Comparison of ENCODE assay signal across 14 cellular contexts in genomic region chr7:130351664-130352015, GRCh38. TPM values are rescaled to one million over a fixed set of nuclear protein-coding genes. Genes with fewer than 3 reads are reported as not detected.
DNase-seq lines count a peak whose midpoint lies in the region; ATAC-seq and TF ChIP-seq lines count a peak whose summit lies in the region.
"Had no signal": no experiment of that assay in that cellular context is flagged by ENCODE, and none has a peak within 500 bp of the region (broad histone marks: within the 10 kb centered on the region; RNA-seq: fewer than 3 reads in every experiment).

No MANE protein-coding gene starts in this region.

- H3K9me3 Mint-ChIP-seq in endodermal cell (no peaks in the 10 kb centered on the region), neural progenitor cell (peaks cover 2% of the 10 kb centered on the region)
- H3K9me3 Mint-ChIP-seq: memory B cell had no signal

- H2AFZ ChIP-seq in neural progenitor cell (replicated peaks): peak overlapping the region; percentile 6

- H3K27ac ChIP-seq in cardiac muscle cell (peak overlapping the region; percentile 79), endodermal cell (ENCODE audit: low read depth, low read length) (peak overlapping the region; percentile 97), neural progenitor cell (no peak overlapping the region)

- POLR2A ChIA-PET in GM10248 (lab: Yijun Ruan, JAX): no interaction called here

- no peak overlapping the region for H3K4me3 ChIP-seq in cardiac muscle cell
- no peak overlapping the region for H3K4me3 ChIP-seq in endodermal cell (ENCODE audit: low read length)
- H3K4me3 ChIP-seq in neural progenitor cell: no peak overlapping the region
- H3K4me3 ChIP-seq: thoracic aorta had no signal

- TF ChIP-seq CTCF in cardiac muscle cell (IDR thresholded peaks at IDR 0.05; ENCODE audit: low read depth, low read length): no peak
- TF ChIP-seq CTCF in endodermal cell (conservative IDR thresholded peaks at IDR 0.05): no peak
- TF ChIP-seq CTCF in neural progenitor cell (IDR thresholded peaks at IDR 0.05): no peak
- TF ChIP-seq CTCF in GM10248 (IDR thresholded peaks at IDR 0.05; ENCODE audit: control extremely low read depth, extremely low read depth, low read depth, missing control alignments): no peak

- no peaks in the 10 kb centered on the region for H4K20me1 ChIP-seq in neural progenitor cell (ENCODE audit: low read depth)

- peak overlapping the region; percentile 55 for H3K4me2 ChIP-seq in neural progenitor cell

- H3K4me3 Mint-ChIP-seq in endodermal cell: no peak overlapping the region
- H3K4me3 Mint-ChIP-seq in neural progenitor cell: peak overlapping the region; percentile 80
- H3K4me3 Mint-ChIP-seq: memory B cell had no signal

- intact Hi-C loops in Right ventricle myocardium inferior (cut with DNase I): loop anchor here (5.0 to 10.0 kb wide), 3 partner anchors 74 to 143 kb away; partner anchors contain the start of gene MEST

- H3K36me3 ChIP-seq in cardiac muscle cell (no peaks in the 10 kb centered on the region), endodermal cell (ENCODE audit: control insufficient read depth, insufficient read depth, low read length) (no peaks in the 10 kb centered on the region), neural progenitor cell (no peaks in the 10 kb centered on the region)
- H3K36me3 ChIP-seq: thoracic aorta had no signal

- CTCF ChIA-PET in GM10248 (lab: Yijun Ruan, JAX): interaction anchor here (1.2 kb wide), 1 partner anchor 15 kb away, joined by 3 read pairs; no protein-coding TSS in a partner anchor

- H3K36me3 Mint-ChIP-seq in endodermal cell (ENCODE audit: low read depth) (no peaks in the 10 kb centered on the region), neural progenitor cell (peaks cover 1% of the 10 kb centered on the region)
- H3K36me3 Mint-ChIP-seq: memory B cell had no signal

- no peak overlapping the region for H3K9ac ChIP-seq in endodermal cell (ENCODE audit: extremely low read depth, low read length, poor library complexity, severe bottlenecking)
- no peak overlapping the region for H3K9ac ChIP-seq in neural progenitor cell

- ATAC-seq in Right ventricle myocardium inferior: no peak

- H3K9me3 ChIP-seq in cardiac muscle cell (ENCODE audit: low read depth): no peaks in the 10 kb centered on the region
- no peaks in the 10 kb centered on the region for H3K9me3 ChIP-seq in endodermal cell (ENCODE audit: control insufficient read depth, low read length)
- no peaks in the 10 kb centered on the region for H3K9me3 ChIP-seq in neural progenitor cell (ENCODE audit: low read depth)
- H3K9me3 ChIP-seq: thoracic aorta had no signal

- H3F3A ChIP-seq in neural progenitor cell (ENCODE audit: low read depth): peaks cover 30% of the 10 kb centered on the region

- DNase-seq in cardiac muscle cell (ENCODE audit: low read depth in 1 of 2, low spot score in 1 of 2) (no peak), Right ventricle myocardium inferior (ENCODE audit: missing footprints) (no peak), endodermal cell (no peak), neural progenitor cell (ENCODE audit: low spot score) (peak; percentile 15), AML-193 (lab: John Stamatoyannopoulos, UW) (no peak), GM10248 (ENCODE audit: extremely low spot score) (no peak), NCI-H2171 treated with DMSO at 0.1 percent for 48 hours (lab: John Stamatoyannopoulos, UW) (no peak), mesenteric fat pad (ENCODE audit: low spot score) (no peak)
- DNase-seq: NCI-H510A, SIG-M5 had no signal

- H3K4me1 ChIP-seq in cardiac muscle cell (ENCODE audit: low read depth) (peaks cover 35% of the 10 kb centered on the region), endodermal cell (ENCODE audit: control insufficient read depth, insufficient read depth, low read length) (peaks cover 5% of the 10 kb centered on the region), neural progenitor cell (peaks cover 42% of the 10 kb centered on the region)

- H3K4me1 Mint-ChIP-seq in endodermal cell: peaks cover 31% of the 10 kb centered on the region
- H3K4me1 Mint-ChIP-seq in neural progenitor cell: peaks cover 86% of the 10 kb centered on the region
- H3K4me1 Mint-ChIP-seq: memory B cell had no signal

- H3K27me3 Mint-ChIP-seq in endodermal cell (ENCODE audit: insufficient read depth) (peaks cover 11% of the 10 kb centered on the region), neural progenitor cell (ENCODE audit: insufficient read depth, low read depth) (peaks cover 5% of the 10 kb centered on the region)

- WGBS in endodermal cell (ENCODE audit: insufficient coverage in 1 of 2, insufficient read length in 1 of 2), 2 experiments: 52 to 77% methylated on average over 5 to 8 of the region's 8 CpGs

- no peaks in the 10 kb centered on the region for H3K79me2 ChIP-seq in neural progenitor cell (ENCODE audit: low read depth)

- H3K27ac Mint-ChIP-seq in endodermal cell: no peak overlapping the region
- H3K27ac Mint-ChIP-seq in neural progenitor cell: peak overlapping the region; percentile 100
- H3K27ac Mint-ChIP-seq: memory B cell had no signal

- H3K27me3 ChIP-seq in cardiac muscle cell (no peaks in the 10 kb centered on the region), endodermal cell (ENCODE audit: control insufficient read depth, insufficient read depth, low read length, poor library complexity, severe bottlenecking) (peaks cover 6% of the 10 kb centered on the region), neural progenitor cell (no peaks in the 10 kb centered on the region)

RNA-seq across cellular contexts. Expression of gene CPA5, which starts 7.0 kb away (rescaled TPM):
- not detected in 2 replicates for total RNA-seq in cardiac muscle cell
- 0.98 TPM in 1 of 2 replicates, not detected in the other for polyA plus RNA-seq in cardiac muscle cell
- not detected for total RNA-seq in Right ventricle myocardium inferior
- not detected for total RNA-seq in endodermal cell
- polyA plus RNA-seq in endodermal cell (2013, experiment 1 of 2): not detected
- polyA plus RNA-seq in endodermal cell (2013, experiment 2 of 2): not detected
- 0.50 TPM in 1 of 2 replicates, not detected in the other for total RNA-seq in neural progenitor cell (ENCODE audit: low replicate concordance)
- not detected for total RNA-seq in mesenteric fat pad
- total RNA-seq: aorta, renal cortical epithelial cell, thoracic aorta had no signal
- polyA plus RNA-seq: aorta had no signal

RNA-seq across cellular contexts. Expression of gene CPA1, which starts 28.7 kb away (rescaled TPM):
- total RNA-seq in cardiac muscle cell: 3.3 and 4.3 TPM in 2 replicates
- 3.5 and 6.2 TPM in 2 replicates for polyA plus RNA-seq in cardiac muscle cell
- not detected for total RNA-seq in Right ventricle myocardium inferior
- total RNA-seq in endodermal cell: not detected
- polyA plus RNA-seq in endodermal cell (2013, experiment 1 of 2): 0.32 TPM
- 0.33 TPM for polyA plus RNA-seq in endodermal cell (2013, experiment 2 of 2)
- total RNA-seq in neural progenitor cell (ENCODE audit: low replicate concordance): not detected in 2 replicates
- total RNA-seq in mesenteric fat pad: 4.0 TPM
- total RNA-seq: renal cortical epithelial cell had no signal

RNA-seq across cellular contexts. Expression of gene CPA4, which starts 58.7 kb away (rescaled TPM):
- total RNA-seq in cardiac muscle cell (0.07 TPM in 1 of 2 replicates, not detected in the other), Right ventricle myocardium inferior (not detected), endodermal cell (not detected), neural progenitor cell (ENCODE audit: low replicate concordance) (not detected in 2 replicates), mesenteric fat pad (3.2 TPM)
- 0.24 and 0.39 TPM in 2 replicates for polyA plus RNA-seq in cardiac muscle cell
- 0.78 TPM for polyA plus RNA-seq in endodermal cell (2013, experiment 1 of 2)
- polyA plus RNA-seq in endodermal cell (2013, experiment 2 of 2): 0.37 TPM
- total RNA-seq: thoracic aorta had no signal
